Comparison of ENCODE assay signal across 32 cellular contexts in the genomic region with DNA sequence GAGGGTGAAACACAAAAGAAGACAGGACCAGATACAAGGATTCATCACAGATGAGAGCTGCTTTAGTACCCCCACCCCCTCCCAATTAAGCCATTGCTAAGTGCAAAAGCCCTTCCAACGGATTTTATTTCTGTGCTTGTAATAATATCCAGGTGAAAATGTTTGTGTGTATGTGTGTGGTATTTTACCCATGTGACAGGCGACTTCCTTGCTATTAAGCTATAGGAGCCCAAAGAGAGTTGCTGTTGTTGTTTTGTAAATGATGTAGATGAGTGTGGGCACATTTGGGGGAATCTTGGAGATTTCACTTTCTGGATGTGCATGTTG. TPM values are rescaled to one million over a fixed set of nuclear protein-coding genes. Genes with fewer than 3 reads are reported as not detected.
DNase-seq lines count a peak whose midpoint lies in the region; ATAC-seq and TF ChIP-seq lines count a peak whose summit lies in the region.
"Had no signal": no experiment of that assay in that cellular context is flagged by ENCODE, and none has a peak within 500 bp of the region (broad histone marks: within the 10 kb centered on the region; RNA-seq: fewer than 3 reads in every experiment).

No MANE protein-coding gene starts in this region.

- no peak for ATAC-seq in upper lobe of right lung
- ATAC-seq: left ventricle myocardium superior had no signal

- CTCF ChIA-PET in activated CD4-positive, alpha-beta memory T cell treated with anti-CD3 and anti-CD28 coated beads, Interleukin-2, amount 10 ng/mL, durations not matched to agents 7 days and 5 days (lab: Charles Lee): interaction anchor here (0.6 to 1.3 kb wide), 5 partner anchors 18 to 151 kb away, joined by 3 to 8 read pairs (median 3); a partner anchor contains a TSS
- CTCF ChIA-PET in activated CD4-positive, alpha-beta memory T cell treated with anti-CD3 and anti-CD28 coated beads for 36 hours (lab: Charles Lee): interaction anchor here (0.6 to 4.0 kb wide), 4 partner anchors 18 to 330 kb away, joined by 3 to 18 read pairs (median 4); no protein-coding TSS in a partner anchor
- CTCF ChIA-PET in RWPE1 (lab: Yijun Ruan, JAX): no interaction called here

- H2AFZ ChIP-seq in osteoblast (ENCODE audit: low read length): no peak overlapping the region
- H2AFZ ChIP-seq: PC-9 had no signal

- H3K79me2 ChIP-seq in osteoblast (ENCODE audit: insufficient read depth, low read length): peaks cover 10% of the 10 kb centered on the region

- no peak overlapping the region for H3K4me2 ChIP-seq in osteoblast (ENCODE audit: insufficient read depth, low read length)
- H3K4me2 ChIP-seq: PC-9 had no signal

- no peaks in the 10 kb centered on the region for H3K9me3 Mint-ChIP-seq in activated CD4-positive, alpha-beta memory T cell treated with anti-CD3 and anti-CD28 coated beads, Interleukin-2, amount 10 ng/mL, durations not matched to agents 7 days and 5 days
- H3K9me3 Mint-ChIP-seq in activated CD4-positive, alpha-beta memory T cell treated with anti-CD3 and anti-CD28 coated beads for 36 hours: no peaks in the 10 kb centered on the region
- peaks cover 0 to 5% (median 0%) of the 10 kb centered on the region in 6 donors for H3K9me3 Mint-ChIP-seq in immature natural killer cell
- no peaks in the 10 kb centered on the region for H3K9me3 Mint-ChIP-seq in T-helper 2 cell treated with Interferon-gamma antibody and Interleukin-4, amounts not matched to agents 5 μg/mL and 100 μg/mL, for 36 hours
- H3K9me3 Mint-ChIP-seq: activated CD4-positive, alpha-beta T cell treated with anti-CD3 and anti-CD28 coated beads, Interleukin-2, amount 10 ng/mL, durations not matched to agents 24 days and 14 days; activated T-helper 2 cell treated with anti-CD3 and anti-CD28 coated beads, Interferon-gamma antibody, Interleukin-2, Interleukin-4, amounts not matched to agents 10 μg/mL and 5 μg/mL and 100 μg/mL, durations not matched to agents 14 hours and 24 hours and 36 hours; dendritic cell treated with granulocyte-macrophage colony-stimulating factor and Interleukin-4, amounts not matched to agents 40 ng/mL and 50 ng/mL, for 4 days had no signal

- peaks cover 94% of the 10 kb centered on the region for H3K27me3 Mint-ChIP-seq in activated CD4-positive, alpha-beta memory T cell treated with anti-CD3 and anti-CD28 coated beads, Interleukin-2, amount 10 ng/mL, durations not matched to agents 7 days and 5 days
- H3K27me3 Mint-ChIP-seq in activated CD4-positive, alpha-beta memory T cell treated with anti-CD3 and anti-CD28 coated beads for 36 hours: peaks cover 83% of the 10 kb centered on the region
- peaks cover 42 to 53% (median 47%) of the 10 kb centered on the region in 3 donors for H3K27me3 Mint-ChIP-seq in immature natural killer cell (ENCODE audit: low read depth in 3 of 3)
- H3K27me3 Mint-ChIP-seq in T-helper 2 cell treated with Interferon-gamma antibody and Interleukin-4, amounts not matched to agents 5 μg/mL and 100 μg/mL, for 36 hours (ENCODE audit: low read depth): peaks cover 88% of the 10 kb centered on the region

- H4K20me1 ChIP-seq in osteoblast (ENCODE audit: insufficient read depth, low read length): peaks cover 26% of the 10 kb centered on the region

- H3K9me3 ChIP-seq in SJSA1 (replicated peaks): no peaks in the 10 kb centered on the region
- no peaks in the 10 kb centered on the region for H3K9me3 ChIP-seq in osteoblast (ENCODE audit: low read depth, low read length)
- H3K9me3 ChIP-seq in upper lobe of right lung: no peaks in the 10 kb centered on the region
- H3K9me3 ChIP-seq: sigmoid colon, testis had no signal

- H3K4me3 ChIP-seq in SJSA1 (peak overlapping the region; percentile 11; the same call in 1 of the 2 replicates), osteoblast (ENCODE audit: insufficient read depth, low read length) (no peak overlapping the region), upper lobe of right lung (no peak overlapping the region)
- H3K4me3 ChIP-seq: PC-9, sigmoid colon, testis had no signal

- POLR2A ChIA-PET in activated CD4-positive, alpha-beta memory T cell treated with anti-CD3 and anti-CD28 coated beads, Interleukin-2, amount 10 ng/mL, durations not matched to agents 7 days and 5 days (lab: Charles Lee): no interaction called here
- POLR2A ChIA-PET in activated CD4-positive, alpha-beta memory T cell treated with anti-CD3 and anti-CD28 coated beads for 36 hours (lab: Charles Lee): no interaction called here
- POLR2A ChIA-PET in RWPE1 (lab: Yijun Ruan, JAX; ENCODE audit: low non-redundant PET): no interaction called here

- H3K36me3 ChIP-seq in SJSA1: peaks cover 9% of the 10 kb centered on the region; the same call in 1 of the 2 replicates
- H3K36me3 ChIP-seq in osteoblast (ENCODE audit: insufficient read depth, low read length): no peaks in the 10 kb centered on the region
- H3K36me3 ChIP-seq in upper lobe of right lung: no peaks in the 10 kb centered on the region
- H3K36me3 ChIP-seq: sigmoid colon had no signal

- TF ChIP-seq CTCF in osteoblast (IDR thresholded peaks at IDR 0.05; ENCODE audit: extremely low read depth, low read depth, low read length) (no peak), upper lobe of right lung (IDR thresholded peaks at IDR 0.05) (no peak), RWPE1 (conservative IDR thresholded peaks at IDR 0.05; ENCODE audit: low read depth) (no peak)

- H3K4me1 ChIP-seq in SJSA1 (replicated peaks): peaks cover 21% of the 10 kb centered on the region
- peaks cover 6% of the 10 kb centered on the region for H3K4me1 ChIP-seq in osteoblast (ENCODE audit: insufficient read depth, low read length)
- H3K4me1 ChIP-seq in upper lobe of right lung: peaks cover 11% of the 10 kb centered on the region

- H3K4me3 Mint-ChIP-seq in activated CD4-positive, alpha-beta memory T cell treated with anti-CD3 and anti-CD28 coated beads, Interleukin-2, amount 10 ng/mL, durations not matched to agents 7 days and 5 days: peak overlapping the region; percentile 15
- H3K4me3 Mint-ChIP-seq in activated CD4-positive, alpha-beta memory T cell treated with anti-CD3 and anti-CD28 coated beads for 36 hours: no peak overlapping the region
- peak overlapping the region in 4 of 5 donors; percentile 29 to 65 (median 53) for H3K4me3 Mint-ChIP-seq in immature natural killer cell
- H3K4me3 Mint-ChIP-seq in T-helper 2 cell treated with Interferon-gamma antibody and Interleukin-4, amounts not matched to agents 5 μg/mL and 100 μg/mL, for 36 hours: no peak overlapping the region
- H3K4me3 Mint-ChIP-seq: activated CD4-positive, alpha-beta T cell treated with anti-CD3 and anti-CD28 coated beads, Interleukin-2, amount 10 ng/mL, durations not matched to agents 24 days and 14 days; activated naive CD8-positive, alpha-beta T cell; dendritic cell treated with granulocyte-macrophage colony-stimulating factor and Interleukin-4, amounts not matched to agents 40 ng/mL and 50 ng/mL, for 4 days had no signal

- no peaks in the 10 kb centered on the region for H3K27me3 ChIP-seq in SJSA1 (replicated peaks)
- no peaks in the 10 kb centered on the region for H3K27me3 ChIP-seq in osteoblast (ENCODE audit: insufficient read depth, low read length)
- H3K27me3 ChIP-seq in upper lobe of right lung: peaks cover 86% of the 10 kb centered on the region
- H3K27me3 ChIP-seq: testis had no signal

- H3K4me1 Mint-ChIP-seq in activated CD4-positive, alpha-beta memory T cell treated with anti-CD3 and anti-CD28 coated beads, Interleukin-2, amount 10 ng/mL, durations not matched to agents 7 days and 5 days: peaks cover 24% of the 10 kb centered on the region
- peaks cover 28% of the 10 kb centered on the region for H3K4me1 Mint-ChIP-seq in activated CD4-positive, alpha-beta memory T cell treated with anti-CD3 and anti-CD28 coated beads for 36 hours (ENCODE audit: low read depth)
- H3K4me1 Mint-ChIP-seq in immature natural killer cell: peaks cover 48 to 57% of the 10 kb centered on the region in 2 donors
- peaks cover 5% of the 10 kb centered on the region for H3K4me1 Mint-ChIP-seq in T-helper 2 cell treated with Interferon-gamma antibody and Interleukin-4, amounts not matched to agents 5 μg/mL and 100 μg/mL, for 36 hours (ENCODE audit: low read depth)

- intact Hi-C loops in activated CD4-positive, alpha-beta memory T cell treated with anti-CD3 and anti-CD28 coated beads for 36 hours (cut with micrococcal nuclease): loop anchor here (5.0 kb wide), 2 partner anchors 58 to 98 kb away; a partner anchor contains a TSS
- intact Hi-C loops in upper lobe of right lung (cut with DNase I): no loop called here

- no peak for DNase-seq in activated CD4-positive, alpha-beta memory T cell treated with anti-CD3 and anti-CD28 coated beads, Interleukin-2, amount 10 ng/mL, durations not matched to agents 7 days and 5 days
- DNase-seq in activated CD4-positive, alpha-beta memory T cell treated with anti-CD3 and anti-CD28 coated beads for 36 hours: no peak
- DNase-seq in SJSA1 (ENCODE audit: low read depth in 1 of 2, low spot score in 2 of 2) (no peak), immature natural killer cell (no peak), osteoblast (ENCODE audit: insufficient read length, low spot score, missing footprints) (peak; percentile 31), upper lobe of right lung (no peak), RWPE1 (ENCODE audit: low spot score) (no peak)
- no peak for DNase-seq in T-helper 2 cell treated with Interferon-gamma antibody and Interleukin-4, amounts not matched to agents 5 μg/mL and 100 μg/mL, for 36 hours (ENCODE audit: low spot score)
- DNase-seq: 8988T; activated CD4-positive, alpha-beta T cell treated with anti-CD3 and anti-CD28 coated beads, Interleukin-2, amount 10 ng/mL, durations not matched to agents 24 days and 14 days; activated CD8-positive, alpha-beta memory T cell treated with anti-CD3 and anti-CD28 coated beads, Interleukin-2, amount 50 U/mL, for 48 hours; caudate nucleus; glutamatergic neuron; IMR-90; islet precursor cell; left ventricle myocardium superior; midbrain; NCI-H1048; NCI-H1694; NCI-H510A; NK-92 treated with Interleukin-12 subunit alpha and Interleukin-12 subunit beta, amount 100 ng/mL, for 24 hours; PC-9; Right ventricle myocardium superior; sigmoid colon; stimulated activated CD4-positive, alpha-beta T cell treated with anti-CD3 and anti-CD28 coated beads, Interleukin-4, amount 100 ng/mL, for 4 hours; stimulated activated naive CD4-positive, alpha-beta T cell; testis had no signal

- no peaks in the 10 kb centered on the region for H3K36me3 Mint-ChIP-seq in activated CD4-positive, alpha-beta memory T cell treated with anti-CD3 and anti-CD28 coated beads, Interleukin-2, amount 10 ng/mL, durations not matched to agents 7 days and 5 days (ENCODE audit: low read depth)
- no peaks in the 10 kb centered on the region for H3K36me3 Mint-ChIP-seq in activated CD4-positive, alpha-beta memory T cell treated with anti-CD3 and anti-CD28 coated beads for 36 hours
- H3K36me3 Mint-ChIP-seq in immature natural killer cell: peaks cover 0 to 4% (median 0%) of the 10 kb centered on the region in 3 donors
- H3K36me3 Mint-ChIP-seq in T-helper 2 cell treated with Interferon-gamma antibody and Interleukin-4, amounts not matched to agents 5 μg/mL and 100 μg/mL, for 36 hours (ENCODE audit: low read depth): no peaks in the 10 kb centered on the region
- H3K36me3 Mint-ChIP-seq: activated naive CD8-positive, alpha-beta T cell had no signal

- H3K27ac ChIP-seq in SJSA1 (peak overlapping the region; percentile 27), osteoblast (ENCODE audit: low read depth, low read length) (no peak overlapping the region), upper lobe of right lung (no peak overlapping the region), RWPE1 (no peak overlapping the region)
- H3K27ac ChIP-seq: PC-9, sigmoid colon, testis had no signal

- H3K27ac Mint-ChIP-seq in activated CD4-positive, alpha-beta memory T cell treated with anti-CD3 and anti-CD28 coated beads, Interleukin-2, amount 10 ng/mL, durations not matched to agents 7 days and 5 days: no peak overlapping the region
- no peak overlapping the region for H3K27ac Mint-ChIP-seq in activated CD4-positive, alpha-beta memory T cell treated with anti-CD3 and anti-CD28 coated beads for 36 hours
- no peak overlapping the region for H3K27ac Mint-ChIP-seq in immature natural killer cell
- H3K27ac Mint-ChIP-seq in T-helper 2 cell treated with Interferon-gamma antibody and Interleukin-4, amounts not matched to agents 5 μg/mL and 100 μg/mL, for 36 hours: no peak overlapping the region
- H3K27ac Mint-ChIP-seq: activated CD4-positive, alpha-beta T cell treated with anti-CD3 and anti-CD28 coated beads, Interleukin-2, amount 10 ng/mL, durations not matched to agents 24 days and 14 days; activated naive CD8-positive, alpha-beta T cell; activated T-helper 2 cell treated with anti-CD3 and anti-CD28 coated beads, Interferon-gamma antibody, Interleukin-2, Interleukin-4, amounts not matched to agents 10 μg/mL and 5 μg/mL and 100 μg/mL, durations not matched to agents 14 hours and 24 hours and 36 hours; dendritic cell treated with granulocyte-macrophage colony-stimulating factor and Interleukin-4, amounts not matched to agents 40 ng/mL and 50 ng/mL, for 4 days had no signal

RNA-seq across cellular contexts. Expression of a gene that starts 3.2 kb away (rescaled TPM):
- under 1 TPM; 0.15 to 0.23 TPM for total RNA-seq in activated CD4-positive, alpha-beta memory T cell treated with anti-CD3 and anti-CD28 coated beads, Interleukin-2, amount 10 ng/mL, durations not matched to agents 7 days and 5 days
- total RNA-seq in activated CD4-positive, alpha-beta memory T cell treated with anti-CD3 and anti-CD28 coated beads for 36 hours: under 1 TPM in 1 of 2 experiments, not detected in 1; 0.17 TPM
- total RNA-seq in SJSA1 (2014; rRNA removed; shearing (Covaris generic)): 1.4 and 2.2 TPM in 2 replicates
- polyA plus RNA-seq in immature natural killer cell: under 1 TPM; 0.45 to 0.99 (median 0.92) TPM
- 3.3 and 4.1 TPM in 2 replicates for total RNA-seq in osteoblast
- total RNA-seq in upper lobe of right lung: 0.61 TPM
- total RNA-seq: activated CD4-positive, alpha-beta T cell treated with anti-CD3 and anti-CD28 coated beads, Interleukin-2, amount 10 ng/mL, durations not matched to agents 24 days and 14 days; astrocyte; left ventricle myocardium superior; Right ventricle myocardium superior had no signal

RNA-seq across cellular contexts. Expression of a gene that starts 17.6 kb away (rescaled TPM):
- not detected for total RNA-seq in activated CD4-positive, alpha-beta memory T cell treated with anti-CD3 and anti-CD28 coated beads, Interleukin-2, amount 10 ng/mL, durations not matched to agents 7 days and 5 days
- not detected for total RNA-seq in activated CD4-positive, alpha-beta memory T cell treated with anti-CD3 and anti-CD28 coated beads for 36 hours
- not detected in 2 replicates for total RNA-seq in SJSA1 (2014; rRNA removed; shearing (Covaris generic))
- not detected for polyA plus RNA-seq in immature natural killer cell
- total RNA-seq in osteoblast (1.8 and 2.1 TPM in 2 replicates), upper lobe of right lung (not detected)
- total RNA-seq: activated CD4-positive, alpha-beta T cell treated with anti-CD3 and anti-CD28 coated beads, Interleukin-2, amount 10 ng/mL, durations not matched to agents 24 days and 14 days; activated T-helper 2 cell treated with anti-CD3 and anti-CD28 coated beads, Interferon-gamma antibody, Interleukin-2, Interleukin-4, amounts not matched to agents 10 μg/mL and 5 μg/mL and 100 μg/mL, durations not matched to agents 14 hours and 24 hours and 36 hours; astrocyte; IMR-90; left ventricle myocardium superior; Right ventricle myocardium superior had no signal
- polyA plus RNA-seq: IMR-90 had no signal

RNA-seq across cellular contexts. Expression of a gene that starts 22.2 kb away (rescaled TPM):
- not detected for total RNA-seq in activated CD4-positive, alpha-beta memory T cell treated with anti-CD3 and anti-CD28 coated beads, Interleukin-2, amount 10 ng/mL, durations not matched to agents 7 days and 5 days
- not detected for total RNA-seq in activated CD4-positive, alpha-beta memory T cell treated with anti-CD3 and anti-CD28 coated beads for 36 hours
- 2.9 and 6.2 TPM in 2 replicates for total RNA-seq in SJSA1 (2014; rRNA removed; shearing (Covaris generic))
- polyA plus RNA-seq in immature natural killer cell: not detected
- total RNA-seq in osteoblast (5.6 and 7.2 TPM in 2 replicates), upper lobe of right lung (1.4 TPM)
- total RNA-seq: activated CD4-positive, alpha-beta T cell treated with anti-CD3 and anti-CD28 coated beads, Interleukin-2, amount 10 ng/mL, durations not matched to agents 24 days and 14 days; activated T-helper 2 cell treated with anti-CD3 and anti-CD28 coated beads, Interferon-gamma antibody, Interleukin-2, Interleukin-4, amounts not matched to agents 10 μg/mL and 5 μg/mL and 100 μg/mL, durations not matched to agents 14 hours and 24 hours and 36 hours; astrocyte; IMR-90; sigmoid colon had no signal
- polyA plus RNA-seq: sigmoid colon had no signal

RNA-seq across cellular contexts. Expression of a gene that starts 41.7 kb away (rescaled TPM):
- total RNA-seq in activated CD4-positive, alpha-beta memory T cell treated with anti-CD3 and anti-CD28 coated beads, Interleukin-2, amount 10 ng/mL, durations not matched to agents 7 days and 5 days: not detected
- total RNA-seq in activated CD4-positive, alpha-beta memory T cell treated with anti-CD3 and anti-CD28 coated beads for 36 hours: not detected
- 0.19 and 1.3 TPM in 2 replicates for total RNA-seq in SJSA1 (2014; rRNA removed; shearing (Covaris generic))
- not detected for polyA plus RNA-seq in immature natural killer cell
- total RNA-seq in osteoblast (3.2 and 5.1 TPM in 2 replicates), upper lobe of right lung (0.55 TPM)
- total RNA-seq: activated CD4-positive, alpha-beta T cell treated with anti-CD3 and anti-CD28 coated beads, Interleukin-2, amount 10 ng/mL, durations not matched to agents 24 days and 14 days; activated T-helper 2 cell treated with anti-CD3 and anti-CD28 coated beads, Interferon-gamma antibody, Interleukin-2, Interleukin-4, amounts not matched to agents 10 μg/mL and 5 μg/mL and 100 μg/mL, durations not matched to agents 14 hours and 24 hours and 36 hours; astrocyte; left ventricle myocardium superior; progenitor cell of endocrine pancreas; Right ventricle myocardium superior; sigmoid colon had no signal

RNA-seq across cellular contexts. Expression of a gene that starts 50.5 kb away (rescaled TPM):
- not detected for total RNA-seq in activated CD4-positive, alpha-beta memory T cell treated with anti-CD3 and anti-CD28 coated beads, Interleukin-2, amount 10 ng/mL, durations not matched to agents 7 days and 5 days
- total RNA-seq in activated CD4-positive, alpha-beta memory T cell treated with anti-CD3 and anti-CD28 coated beads for 36 hours: not detected
- total RNA-seq in SJSA1 (2014; rRNA removed; shearing (Covaris generic)): 9.6 and 14.2 TPM in 2 replicates
- not detected for polyA plus RNA-seq in immature natural killer cell
- total RNA-seq in osteoblast (8.3 and 11.6 TPM in 2 replicates), upper lobe of right lung (0.61 TPM)
- total RNA-seq: activated CD4-positive, alpha-beta T cell treated with anti-CD3 and anti-CD28 coated beads, Interleukin-2, amount 10 ng/mL, durations not matched to agents 24 days and 14 days; activated T-helper 2 cell treated with anti-CD3 and anti-CD28 coated beads, Interferon-gamma antibody, Interleukin-2, Interleukin-4, amounts not matched to agents 10 μg/mL and 5 μg/mL and 100 μg/mL, durations not matched to agents 14 hours and 24 hours and 36 hours; astrocyte; IMR-90; left ventricle myocardium superior; progenitor cell of endocrine pancreas; Right ventricle myocardium superior; sigmoid colon had no signal

Comparison
In these comparisons a context has a peak if more than half of its experiments do, and no peak if none do; other contexts are left out.
1. H3K4me3 Mint-ChIP-seq: peak in activated CD4-positive, alpha-beta memory T cell treated with anti-CD3 and anti-CD28 coated beads, Interleukin-2, amount 10 ng/mL, durations not matched to agents 7 days and 5 days (single experiment) and immature natural killer cell (4 of 5); none in activated CD4-positive, alpha-beta memory T cell treated with anti-CD3 and anti-CD28 coated beads for 36 hours (single experiment) and T-helper 2 cell treated with Interferon-gamma antibody and Interleukin-4, amounts not matched to agents 5 μg/mL and 100 μg/mL, for 36 hours (single experiment).